15 cellular contexts compared by ENCODE assay signal in the genomic region with DNA sequence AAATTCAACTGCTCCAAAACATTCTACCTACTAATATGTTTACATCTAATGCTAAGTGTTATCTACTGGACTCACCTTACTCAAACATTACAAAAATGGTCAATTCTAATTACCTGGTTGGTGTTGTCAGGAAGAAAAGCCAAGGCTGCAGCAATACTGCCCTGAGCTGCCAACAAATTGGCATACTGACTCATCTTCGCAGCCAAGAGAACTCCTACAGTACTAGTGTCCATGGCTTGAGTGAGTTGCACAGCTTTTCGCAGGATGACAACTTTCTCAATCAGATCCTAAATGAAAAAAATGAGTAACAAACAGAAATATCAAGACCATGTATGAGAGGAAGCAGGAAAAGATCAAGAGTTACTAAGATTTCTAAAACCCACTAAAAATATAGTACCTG. TPM values are rescaled to one million over a fixed set of nuclear protein-coding genes. Genes with fewer than 3 reads are reported as not detected.
DNase-seq lines count a peak whose midpoint lies in the region; TF ChIP-seq lines count a peak whose summit lies in the region.
"Had no signal": no experiment of that assay in that cellular context is flagged by ENCODE, and none has a peak within 500 bp of the region (broad histone marks: within the 10 kb centered on the region; RNA-seq: fewer than 3 reads in every experiment).

No MANE protein-coding gene starts in this region.

- no peak for DNase-seq in MCF 10A (ENCODE audit: unreplicated experiment)
- DNase-seq in breast epithelium (ENCODE audit: low spot score in 2 of 2): no peak
- DNase-seq in chondrocyte (ENCODE audit: low spot score): no peak
- no peak for DNase-seq in mesenchymal stem cell
- no peak for DNase-seq in RKO (ENCODE audit: low spot score)
- DNase-seq in activated gamma-delta T cell treated with Interleukin-2 at 50 U/mL for 16 hours: no peak
- no peak for DNase-seq in NCI-H146 (lab: John Stamatoyannopoulos, UW)
- DNase-seq: C1 segment of cervical spinal cord; Calu3; CD4-positive, alpha-beta T cell; DMS 273 treated with DMSO at 0.1 percent for 48 hours; HCEC 1CT; HFFc6; IMR-90 had no signal

- intact Hi-C loops in MCF 10A (cut with micrococcal nuclease): no loop called here
- intact Hi-C loops in breast epithelium (cut with DNase I; ENCODE audit: low total_unique reads): no loop called here

- no peak overlapping the region for H2AFZ ChIP-seq in mesenchymal stem cell (ENCODE audit: low read depth, low read length)

- H3K4ac ChIP-seq in mesenchymal stem cell (ENCODE audit: low read depth in 1 of 2, low read length in 2 of 2): no peak overlapping the region

- H3K27me3 Mint-ChIP-seq in MCF 10A (ENCODE audit: insufficient read depth, unreplicated experiment) (no peaks in the 10 kb centered on the region), chondrocyte (ENCODE audit: low read depth) (no peaks in the 10 kb centered on the region)
- H3K27me3 Mint-ChIP-seq: B cell; CD4-positive, alpha-beta T cell had no signal

- H3K9me3 ChIP-seq in breast epithelium: no peaks in the 10 kb centered on the region
- H3K9me3 ChIP-seq in mesenchymal stem cell (ENCODE audit: control insufficient read depth, low read length): no peaks in the 10 kb centered on the region

- no peak overlapping the region for H2BK12ac ChIP-seq in mesenchymal stem cell (ENCODE audit: low read length in 2 of 2)

- H2AK5ac ChIP-seq in mesenchymal stem cell (ENCODE audit: low read length, severe bottlenecking): no peak overlapping the region

- H2BK120ac ChIP-seq in mesenchymal stem cell (ENCODE audit: low read depth, low read length): no peak overlapping the region

- H3K36me3 Mint-ChIP-seq in MCF 10A (ENCODE audit: insufficient read depth, unreplicated experiment) (peaks cover 98% of the 10 kb centered on the region), chondrocyte (ENCODE audit: low read depth) (peaks cover 55% of the 10 kb centered on the region)

- H3K4me1 ChIP-seq in breast epithelium (no peaks in the 10 kb centered on the region), mesenchymal stem cell (ENCODE audit: control insufficient read depth, insufficient read depth, low read depth, low read length) (no peaks in the 10 kb centered on the region)

- H3K9me3 Mint-ChIP-seq in MCF 10A (ENCODE audit: unreplicated experiment): no peaks in the 10 kb centered on the region
- no peaks in the 10 kb centered on the region for H3K9me3 Mint-ChIP-seq in chondrocyte (ENCODE audit: low read depth)
- H3K9me3 Mint-ChIP-seq: CD4-positive, alpha-beta T cell; HFFc6 had no signal

- H3K27me3 ChIP-seq in breast epithelium: no peaks in the 10 kb centered on the region
- no peaks in the 10 kb centered on the region for H3K27me3 ChIP-seq in mesenchymal stem cell (ENCODE audit: control insufficient read depth in 1 of 2, insufficient read depth in 1 of 2, low read length in 2 of 2)

- H3K9ac ChIP-seq in mesenchymal stem cell (ENCODE audit: low read length): peak overlapping the region; percentile 20

- no peak overlapping the region for H3K4me3 ChIP-seq in breast epithelium
- H3K4me3 ChIP-seq in mesenchymal stem cell (ENCODE audit: insufficient read depth in 1 of 2, low read depth in 1 of 2, low read length in 2 of 2): no peak overlapping the region

- no peak for TF ChIP-seq POLR2A in breast epithelium (IDR thresholded peaks at IDR 0.05)

- no TSS peak for BruUV-seq in MCF 10A (replicated peaks; lab: Mats Ljungman, UMichigan)

- no peak overlapping the region for H2BK5ac ChIP-seq in mesenchymal stem cell (ENCODE audit: low read depth, low read length, poor library complexity, severe bottlenecking)

- whole genome bisulfite sequencing in mesenchymal stem cell: 71% methylated on average over 1 of the region's 2 CpGs

- H4K8ac ChIP-seq in mesenchymal stem cell (ENCODE audit: low read length): no peak overlapping the region

- no peak overlapping the region for H3K4me2 ChIP-seq in mesenchymal stem cell (ENCODE audit: low read length, poor library complexity, severe bottlenecking)

- no peak overlapping the region for H3K27ac ChIP-seq in breast epithelium
- H3K27ac ChIP-seq in mesenchymal stem cell (ENCODE audit: low read length, poor library complexity, severe bottlenecking): no peak overlapping the region

- no peak overlapping the region for H3K18ac ChIP-seq in mesenchymal stem cell (ENCODE audit: low read depth in 1 of 2, low read length in 2 of 2)

- H3K27ac Mint-ChIP-seq in MCF 10A (ENCODE audit: low read depth, unreplicated experiment): peak overlapping the region; percentile 1
- peak overlapping the region; percentile 82 for H3K27ac Mint-ChIP-seq in chondrocyte (ENCODE audit: unreplicated experiment)
- H3K27ac Mint-ChIP-seq: B cell had no signal

- H3K79me1 ChIP-seq in mesenchymal stem cell (replicated peaks; ENCODE audit: low read length, poor library complexity, severe bottlenecking): peaks cover 12% of the 10 kb centered on the region

- POLR2A ChIA-PET in MCF 10A (lab: Yijun Ruan, JAX): interaction anchor here (0.6 to 6.1 kb wide), 3 partner anchors 26 to 48 kb away, joined by 3 to 26 read pairs (median 5); partner anchors contain the start of gene THAP9

- H3K4me3 Mint-ChIP-seq in MCF 10A (ENCODE audit: unreplicated experiment) (no peak overlapping the region), chondrocyte (ENCODE audit: unreplicated experiment) (no peak overlapping the region)
- H3K4me3 Mint-ChIP-seq: B cell; CD4-positive, alpha-beta T cell had no signal

- no peak overlapping the region for H3K23ac ChIP-seq in mesenchymal stem cell (ENCODE audit: low read length in 2 of 2)

- H3K4me1 Mint-ChIP-seq in MCF 10A (ENCODE audit: insufficient read depth, unreplicated experiment) (peaks cover 6% of the 10 kb centered on the region), chondrocyte (ENCODE audit: low read depth) (peaks cover 2% of the 10 kb centered on the region)
- H3K4me1 Mint-ChIP-seq: B cell had no signal

- H3K36me3 ChIP-seq in breast epithelium: peaks cover 19% of the 10 kb centered on the region
- H3K36me3 ChIP-seq in mesenchymal stem cell (ENCODE audit: control insufficient read depth in 1 of 2, insufficient read depth in 2 of 2, low read depth in 1 of 2, low read length in 2 of 2): peaks cover 33 to 96% of the 10 kb centered on the region in 2 experiments

- H3K14ac ChIP-seq in mesenchymal stem cell (ENCODE audit: low read length in 2 of 2): no peak overlapping the region

- H2BK15ac ChIP-seq in mesenchymal stem cell (ENCODE audit: low read depth, poor library complexity, severe bottlenecking): no peak overlapping the region

- TF ChIP-seq CTCF in MCF 10A (IDR thresholded peaks at IDR 0.05; ENCODE audit: unreplicated experiment) (no peak), breast epithelium (IDR thresholded peaks at IDR 0.05) (no peak), chondrocyte (IDR thresholded peaks at IDR 0.05) (no peak)

- no peak overlapping the region for H4K91ac ChIP-seq in mesenchymal stem cell (ENCODE audit: low read length)

- CTCF ChIA-PET in MCF 10A (lab: Yijun Ruan, JAX): interaction anchor here (1.4 to 1.8 kb wide), 2 partner anchors 25 to 431 kb away, joined by 4 to 5 read pairs; no protein-coding TSS in a partner anchor

RNA-seq across cellular contexts. Expression of gene SEC31A, which starts 39.6 kb away (rescaled TPM):
- total RNA-seq in MCF 10A (2022) (212 and 229 TPM in 2 replicates), breast epithelium (100 to 1,000 TPM; 186 to 234 (median 231) TPM), chondrocyte (406 to 470 TPM (median 421 TPM) in 3 replicates)
- 381 TPM for polyA plus RNA-seq in mesenchymal stem cell (2013, experiment 1 of 2)
- polyA plus RNA-seq in mesenchymal stem cell (2013, experiment 2 of 2): 357 TPM

RNA-seq across cellular contexts. Expression of gene THAP9, which starts 49.2 kb away (rescaled TPM):
- total RNA-seq in MCF 10A (2022): 3.6 and 4.0 TPM in 2 replicates
- 1 to 10 TPM; 3.7 to 8.6 (median 5.2) TPM for total RNA-seq in breast epithelium
- 3.0 to 4.3 TPM (median 3.6 TPM) in 3 replicates for total RNA-seq in chondrocyte
- polyA plus RNA-seq in mesenchymal stem cell (2013, experiment 1 of 2): 1.2 TPM
- 1.8 TPM for polyA plus RNA-seq in mesenchymal stem cell (2013, experiment 2 of 2)

RNA-seq across cellular contexts. Expression of gene SCD5, which starts 52.7 kb away (rescaled TPM):
- total RNA-seq in MCF 10A (2022): 3.5 and 3.6 TPM in 2 replicates
- 10 to 100 TPM in 2 of 3 donors, 1 to 10 TPM in 1; 9.8 to 17.0 (median 14.7) TPM for total RNA-seq in breast epithelium
- total RNA-seq in chondrocyte: 20.6 to 25.9 TPM (median 22.6 TPM) in 3 replicates
- 5.9 TPM for polyA plus RNA-seq in mesenchymal stem cell (2013, experiment 1 of 2)
- polyA plus RNA-seq in mesenchymal stem cell (2013, experiment 2 of 2): 6.0 TPM
- total RNA-seq: B cell had no signal
